21 cellular contexts compared by ENCODE assay signal in genomic region chr20:52682271-52682670, GRCh38.
A peak's percentile ranks its signal among the peaks of the same experiment; 100 is the strongest.
DNase-seq lines count a peak whose midpoint lies in the region; ATAC-seq and TF ChIP-seq lines count a peak whose summit lies in the region.
"Had no signal": no experiment of that assay in that cellular context is flagged by ENCODE, and none has a peak within 500 bp of the region (broad histone marks: within the 10 kb centered on the region; RNA-seq: fewer than 3 reads in every experiment).

No MANE protein-coding gene starts in this region.

- ATAC-seq in HG02798 (IDR thresholded peaks at IDR 0.05; ENCODE audit: poor library complexity, unreplicated experiment): no peak
- no peak for ATAC-seq in natural killer cell
- ATAC-seq: gastrocnemius medialis; left lobe of liver; naive thymus-derived CD8-positive, alpha-beta T cell; SK-N-SH treated with all-trans-retinoic acid at 6 μM for 48 hours had no signal

- no peak overlapping the region for H3K27ac Mint-ChIP-seq in nephron progenitor cell
- no peak overlapping the region for H3K27ac Mint-ChIP-seq in natural killer cell
- H3K27ac Mint-ChIP-seq: activated CD4-positive, alpha-beta T cell treated with anti-CD3 and anti-CD28 coated beads, Interleukin-2, amount 10 ng/mL, durations not matched to agents 7 days and 5 days; activated naive CD4-positive, alpha-beta T cell treated with anti-CD3 and anti-CD28 coated beads, Interleukin-2, amount 50 U/mL, for 24 hours; immature natural killer cell had no signal

- DNase-seq in Caki2 (ENCODE audit: low read depth) (peak; percentile 16), NCI-H187 (lab: John Stamatoyannopoulos, UW) (peak; percentile 28 to 60), NCI-H510A (lab: John Stamatoyannopoulos, UW) (peak; percentile 74), kidney tubule cell (ENCODE audit: low spot score) (peak; percentile 1), nephron progenitor cell (no peak), natural killer cell (no peak), AG20443 (ENCODE audit: low spot score) (no peak)
- DNase-seq: activated CD4-positive, alpha-beta T cell treated with anti-CD3 and anti-CD28 coated beads, Interleukin-2, amount 10 ng/mL, durations not matched to agents 7 days and 5 days; Calu3; gastrocnemius medialis; HCEC 1CT; hippocampal formation; immature natural killer cell; naive thymus-derived CD8-positive, alpha-beta T cell; NCI-H146; NCI-H446 treated with DMSO at 0.1 percent for 48 hours; WERI-Rb-1 had no signal

- TF ChIP-seq CTCF in nephron progenitor cell (IDR thresholded peaks at IDR 0.05): no peak
- TF ChIP-seq CTCF in natural killer cell (IDR thresholded peaks at IDR 0.05): no peak

- H3K36me3 Mint-ChIP-seq in nephron progenitor cell (ENCODE audit: low read depth) (no peaks in the 10 kb centered on the region), natural killer cell (no peaks in the 10 kb centered on the region)
- H3K36me3 Mint-ChIP-seq: activated naive CD4-positive, alpha-beta T cell treated with anti-CD3 and anti-CD28 coated beads, Interleukin-2, amount 50 U/mL, for 24 hours; immature natural killer cell had no signal

- in situ Hi-C loops in Caki2 (cut with HindIII; ENCODE audit: low pct_unique_long_range_greater_than_20kb, low sequenced_read_pairs): no loop called here

- intact Hi-C loops in natural killer cell (cut with micrococcal nuclease): no loop called here

- H3K27me3 Mint-ChIP-seq in nephron progenitor cell (ENCODE audit: low read depth, poor library complexity): peaks cover 6% of the 10 kb centered on the region
- H3K27me3 Mint-ChIP-seq in natural killer cell (ENCODE audit: low read depth in 2 of 2): peaks cover 0 to 13% of the 10 kb centered on the region in 2 donors
- H3K27me3 Mint-ChIP-seq: activated CD4-positive, alpha-beta T cell treated with anti-CD3 and anti-CD28 coated beads, Interleukin-2, amount 10 ng/mL, durations not matched to agents 7 days and 5 days; activated naive CD4-positive, alpha-beta T cell treated with anti-CD3 and anti-CD28 coated beads, Interleukin-2, amount 50 U/mL, for 24 hours had no signal

- H3K9me3 Mint-ChIP-seq in nephron progenitor cell (peaks cover 14% of the 10 kb centered on the region), natural killer cell (peaks cover 0 to 3% of the 10 kb centered on the region in 2 donors)
- H3K9me3 Mint-ChIP-seq: activated naive CD4-positive, alpha-beta T cell treated with anti-CD3 and anti-CD28 coated beads, Interleukin-2, amount 50 U/mL, for 24 hours had no signal

- H3K4me1 Mint-ChIP-seq in nephron progenitor cell (peaks cover 17% of the 10 kb centered on the region), natural killer cell (no peaks in the 10 kb centered on the region)
- H3K4me1 Mint-ChIP-seq: activated CD4-positive, alpha-beta T cell treated with anti-CD3 and anti-CD28 coated beads, Interleukin-2, amount 10 ng/mL, durations not matched to agents 7 days and 5 days; activated naive CD4-positive, alpha-beta T cell treated with anti-CD3 and anti-CD28 coated beads, Interleukin-2, amount 50 U/mL, for 24 hours; immature natural killer cell had no signal

- H3K4me3 Mint-ChIP-seq in nephron progenitor cell (no peak overlapping the region), natural killer cell (no peak overlapping the region)
- H3K4me3 Mint-ChIP-seq: activated CD4-positive, alpha-beta T cell treated with anti-CD3 and anti-CD28 coated beads, Interleukin-2, amount 10 ng/mL, durations not matched to agents 7 days and 5 days; activated naive CD4-positive, alpha-beta T cell treated with anti-CD3 and anti-CD28 coated beads, Interleukin-2, amount 50 U/mL, for 24 hours; immature natural killer cell; naive thymus-derived CD8-positive, alpha-beta T cell had no signal

Comparison
In these comparisons a context has a peak if more than half of its experiments do, and no peak if none do; other contexts are left out.
1. DNase-seq: peak in Caki2 (single experiment), NCI-H187 (2 of 2), NCI-H510A (single experiment) and kidney tubule cell (single experiment); none in nephron progenitor cell (single experiment), natural killer cell (single experiment) and AG20443 (single experiment).